Comparison of ENCODE assay signal across 1 cellular context in the genomic region with DNA sequence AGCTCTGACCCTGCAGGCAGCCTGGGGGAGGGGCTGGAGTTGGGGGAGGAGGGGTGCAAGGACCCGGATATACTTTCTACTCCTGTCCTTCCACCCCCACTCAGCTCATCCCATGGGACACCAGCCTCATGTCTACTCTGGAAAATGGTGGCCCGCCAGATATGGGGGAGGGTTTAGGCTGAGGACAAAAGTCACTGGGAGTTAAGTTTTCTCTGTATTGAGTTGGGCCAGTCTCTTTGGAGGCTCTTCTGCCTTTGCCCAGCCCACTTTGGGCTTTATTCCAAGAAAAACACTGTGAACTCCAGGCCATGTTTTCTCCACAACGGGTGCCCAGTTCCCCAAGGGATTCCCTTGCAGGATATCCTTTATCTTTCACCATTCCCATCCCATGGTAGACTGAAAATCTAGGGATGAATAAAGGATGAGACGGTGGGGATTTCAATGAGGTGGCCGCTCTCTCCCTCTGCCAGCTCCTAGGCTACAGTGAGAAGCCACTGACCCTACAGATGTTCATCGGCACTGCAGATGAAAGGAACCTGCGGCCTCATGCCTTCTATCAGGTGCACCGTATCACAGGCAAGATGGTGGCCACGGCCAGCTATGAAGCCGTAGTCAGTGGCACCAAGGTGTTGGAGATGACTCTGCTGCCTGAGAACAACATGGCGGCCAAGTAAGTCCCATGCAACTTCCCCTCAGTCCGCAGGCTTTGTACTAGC.
TF ChIP-seq lines count a peak whose summit lies in the region.

No MANE protein-coding gene starts in this region.

TF ChIP-seq in GM23338, 12 proteins besides CTCF, POLR2A, EP300 and RAD21 (continued from another document):
- TF ChIP-seq, protein P1, sequence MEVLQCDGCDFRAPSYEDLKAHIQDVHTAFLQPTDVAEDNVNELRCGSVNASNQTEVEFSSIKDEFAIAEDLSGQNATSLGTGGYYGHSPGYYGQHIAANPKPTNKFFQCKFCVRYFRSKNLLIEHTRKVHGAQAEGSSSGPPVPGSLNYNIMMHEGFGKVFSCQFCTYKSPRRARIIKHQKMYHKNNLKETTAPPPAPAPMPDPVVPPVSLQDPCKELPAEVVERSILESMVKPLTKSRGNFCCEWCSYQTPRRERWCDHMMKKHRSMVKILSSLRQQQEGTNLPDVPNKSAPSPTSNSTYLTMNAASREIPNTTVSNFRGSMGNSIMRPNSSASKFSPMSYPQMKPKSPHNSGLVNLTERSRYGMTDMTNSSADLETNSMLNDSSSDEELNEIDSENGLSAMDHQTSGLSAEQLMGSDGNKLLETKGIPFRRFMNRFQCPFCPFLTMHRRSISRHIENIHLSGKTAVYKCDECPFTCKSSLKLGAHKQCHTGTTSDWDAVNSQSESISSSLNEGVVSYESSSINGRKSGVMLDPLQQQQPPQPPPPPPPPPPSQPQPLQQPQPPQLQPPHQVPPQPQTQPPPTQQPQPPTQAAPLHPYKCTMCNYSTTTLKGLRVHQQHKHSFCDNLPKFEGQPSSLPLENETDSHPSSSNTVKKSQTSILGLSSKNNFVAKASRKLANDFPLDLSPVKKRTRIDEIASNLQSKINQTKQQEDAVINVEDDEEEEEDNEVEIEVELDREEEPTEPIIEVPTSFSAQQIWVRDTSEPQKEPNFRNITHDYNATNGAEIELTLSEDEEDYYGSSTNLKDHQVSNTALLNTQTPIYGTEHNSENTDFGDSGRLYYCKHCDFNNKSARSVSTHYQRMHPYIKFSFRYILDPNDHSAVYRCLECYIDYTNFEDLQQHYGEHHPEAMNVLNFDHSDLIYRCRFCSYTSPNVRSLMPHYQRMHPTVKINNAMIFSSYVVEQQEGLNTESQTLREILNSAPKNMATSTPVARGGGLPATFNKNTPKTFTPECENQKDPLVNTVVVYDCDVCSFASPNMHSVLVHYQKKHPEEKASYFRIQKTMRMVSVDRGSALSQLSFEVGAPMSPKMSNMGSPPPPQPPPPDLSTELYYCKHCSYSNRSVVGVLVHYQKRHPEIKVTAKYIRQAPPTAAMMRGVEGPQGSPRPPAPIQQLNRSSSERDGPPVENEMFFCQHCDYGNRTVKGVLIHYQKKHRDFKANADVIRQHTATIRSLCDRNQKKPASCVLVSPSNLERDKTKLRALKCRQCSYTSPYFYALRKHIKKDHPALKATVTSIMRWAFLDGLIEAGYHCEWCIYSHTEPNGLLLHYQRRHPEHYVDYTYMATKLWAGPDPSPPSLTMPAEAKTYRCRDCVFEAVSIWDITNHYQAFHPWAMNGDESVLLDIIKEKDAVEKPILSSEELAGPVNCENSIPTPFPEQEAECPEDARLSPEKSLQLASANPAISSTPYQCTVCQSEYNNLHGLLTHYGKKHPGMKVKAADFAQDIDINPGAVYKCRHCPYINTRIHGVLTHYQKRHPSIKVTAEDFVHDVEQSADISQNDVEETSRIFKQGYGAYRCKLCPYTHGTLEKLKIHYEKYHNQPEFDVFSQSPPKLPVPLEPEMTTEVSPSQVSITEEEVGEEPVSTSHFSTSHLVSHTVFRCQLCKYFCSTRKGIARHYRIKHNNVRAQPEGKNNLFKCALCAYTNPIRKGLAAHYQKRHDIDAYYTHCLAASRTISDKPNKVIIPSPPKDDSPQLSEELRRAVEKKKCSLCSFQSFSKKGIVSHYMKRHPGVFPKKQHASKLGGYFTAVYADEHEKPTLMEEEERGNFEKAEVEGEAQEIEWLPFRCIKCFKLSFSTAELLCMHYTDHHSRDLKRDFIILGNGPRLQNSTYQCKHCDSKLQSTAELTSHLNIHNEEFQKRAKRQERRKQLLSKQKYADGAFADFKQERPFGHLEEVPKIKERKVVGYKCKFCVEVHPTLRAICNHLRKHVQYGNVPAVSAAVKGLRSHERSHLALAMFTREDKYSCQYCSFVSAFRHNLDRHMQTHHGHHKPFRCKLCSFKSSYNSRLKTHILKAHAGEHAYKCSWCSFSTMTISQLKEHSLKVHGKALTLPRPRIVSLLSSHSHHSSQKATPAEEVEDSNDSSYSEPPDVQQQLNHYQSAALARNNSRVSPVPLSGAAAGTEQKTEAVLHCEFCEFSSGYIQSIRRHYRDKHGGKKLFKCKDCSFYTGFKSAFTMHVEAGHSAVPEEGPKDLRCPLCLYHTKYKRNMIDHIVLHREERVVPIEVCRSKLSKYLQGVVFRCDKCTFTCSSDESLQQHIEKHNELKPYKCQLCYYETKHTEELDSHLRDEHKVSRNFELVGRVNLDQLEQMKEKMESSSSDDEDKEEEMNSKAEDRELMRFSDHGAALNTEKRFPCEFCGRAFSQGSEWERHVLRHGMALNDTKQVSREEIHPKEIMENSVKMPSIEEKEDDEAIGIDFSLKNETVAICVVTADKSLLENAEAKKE (CRISPR knock-in tag; IDR thresholded peaks at IDR 0.05): no peak
- TF ChIP-seq EZH2phosphoT487 (IDR thresholded peaks at IDR 0.05; ENCODE audit: unreplicated experiment) (no peak), NANOG (IDR thresholded peaks at IDR 0.05; ENCODE audit: borderline replicate concordance) (no peak), ZNF331 (CRISPR knock-in tag; IDR thresholded peaks at IDR 0.05; ENCODE audit: low read depth) (no peak), CREB1 (CRISPR knock-in tag; IDR thresholded peaks at IDR 0.05; ENCODE audit: low read depth) (no peak), POLR2AphosphoS5 (IDR thresholded peaks at IDR 0.05; ENCODE audit: low read depth) (no peak), ZNF114 (CRISPR knock-in tag; IDR thresholded peaks at IDR 0.05) (no peak), JUNB (IDR thresholded peaks at IDR 0.05; ENCODE audit: unreplicated experiment) (no peak), STAT1 (IDR thresholded peaks at IDR 0.05; ENCODE audit: unreplicated experiment) (no peak)
- TF ChIP-seq, protein P2, sequence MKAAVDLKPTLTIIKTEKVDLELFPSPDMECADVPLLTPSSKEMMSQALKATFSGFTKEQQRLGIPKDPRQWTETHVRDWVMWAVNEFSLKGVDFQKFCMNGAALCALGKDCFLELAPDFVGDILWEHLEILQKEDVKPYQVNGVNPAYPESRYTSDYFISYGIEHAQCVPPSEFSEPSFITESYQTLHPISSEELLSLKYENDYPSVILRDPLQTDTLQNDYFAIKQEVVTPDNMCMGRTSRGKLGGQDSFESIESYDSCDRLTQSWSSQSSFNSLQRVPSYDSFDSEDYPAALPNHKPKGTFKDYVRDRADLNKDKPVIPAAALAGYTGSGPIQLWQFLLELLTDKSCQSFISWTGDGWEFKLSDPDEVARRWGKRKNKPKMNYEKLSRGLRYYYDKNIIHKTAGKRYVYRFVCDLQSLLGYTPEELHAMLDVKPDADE (IDR thresholded peaks at IDR 0.05): no peak
- TF ChIP-seq, protein P3, sequence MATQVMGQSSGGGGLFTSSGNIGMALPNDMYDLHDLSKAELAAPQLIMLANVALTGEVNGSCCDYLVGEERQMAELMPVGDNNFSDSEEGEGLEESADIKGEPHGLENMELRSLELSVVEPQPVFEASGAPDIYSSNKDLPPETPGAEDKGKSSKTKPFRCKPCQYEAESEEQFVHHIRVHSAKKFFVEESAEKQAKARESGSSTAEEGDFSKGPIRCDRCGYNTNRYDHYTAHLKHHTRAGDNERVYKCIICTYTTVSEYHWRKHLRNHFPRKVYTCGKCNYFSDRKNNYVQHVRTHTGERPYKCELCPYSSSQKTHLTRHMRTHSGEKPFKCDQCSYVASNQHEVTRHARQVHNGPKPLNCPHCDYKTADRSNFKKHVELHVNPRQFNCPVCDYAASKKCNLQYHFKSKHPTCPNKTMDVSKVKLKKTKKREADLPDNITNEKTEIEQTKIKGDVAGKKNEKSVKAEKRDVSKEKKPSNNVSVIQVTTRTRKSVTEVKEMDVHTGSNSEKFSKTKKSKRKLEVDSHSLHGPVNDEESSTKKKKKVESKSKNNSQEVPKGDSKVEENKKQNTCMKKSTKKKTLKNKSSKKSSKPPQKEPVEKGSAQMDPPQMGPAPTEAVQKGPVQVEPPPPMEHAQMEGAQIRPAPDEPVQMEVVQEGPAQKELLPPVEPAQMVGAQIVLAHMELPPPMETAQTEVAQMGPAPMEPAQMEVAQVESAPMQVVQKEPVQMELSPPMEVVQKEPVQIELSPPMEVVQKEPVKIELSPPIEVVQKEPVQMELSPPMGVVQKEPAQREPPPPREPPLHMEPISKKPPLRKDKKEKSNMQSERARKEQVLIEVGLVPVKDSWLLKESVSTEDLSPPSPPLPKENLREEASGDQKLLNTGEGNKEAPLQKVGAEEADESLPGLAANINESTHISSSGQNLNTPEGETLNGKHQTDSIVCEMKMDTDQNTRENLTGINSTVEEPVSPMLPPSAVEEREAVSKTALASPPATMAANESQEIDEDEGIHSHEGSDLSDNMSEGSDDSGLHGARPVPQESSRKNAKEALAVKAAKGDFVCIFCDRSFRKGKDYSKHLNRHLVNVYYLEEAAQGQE (IDR thresholded peaks at IDR 0.05; ENCODE audit: unreplicated experiment): no peak
